8 cellular contexts compared by ENCODE assay signal in genomic region chr17:17663160-17664072, GRCh38. TPM values are rescaled to one million over a fixed set of nuclear protein-coding genes. Genes with fewer than 3 reads are reported as not detected.
A peak's percentile ranks its signal among the peaks of the same experiment; 100 is the strongest.
DNase-seq lines count a peak whose midpoint lies in the region; ATAC-seq, FAIRE-seq and TF ChIP-seq lines count a peak whose summit lies in the region.

No MANE protein-coding gene starts in this region.

- peaks cover 0 to 5% of the 10 kb centered on the region in 2 donors for H3K9me3 Mint-ChIP-seq in natural killer cell
- peaks cover 10% of the 10 kb centered on the region for H3K9me3 Mint-ChIP-seq in stimulated activated naive CD8-positive, alpha-beta T cell treated with anti-CD3 and anti-CD28 coated beads, Interleukin-15, Interleukin-2, amounts not matched to agents 100 ng/mL and 50 ng/mL, for 24 hours

- TF ChIP-seq CTCF in natural killer cell (IDR thresholded peaks at IDR 0.05) = no peak

- intact Hi-C loops in natural killer cell (cut with micrococcal nuclease) = loop anchor here (1.0 kb wide), 3 partner anchors 89 to 186 kb away; no protein-coding TSS in a partner anchor

- ATAC-seq in HG02610 (IDR thresholded peaks at IDR 0.05; ENCODE audit: unreplicated experiment) (peak; percentile 64), natural killer cell (peak; percentile 86 to 95 (median 89))

- FAIRE-seq in GM18507 (lab: Jason Lieb, UNC) = peak; percentile 96

- peak; percentile 81 for DNase-seq in GM18507 (ENCODE audit: extremely low spot score, insufficient read length, low read depth)
- DNase-seq in NCI-H2171 treated with DMSO at 0.1 percent for 48 hours (lab: John Stamatoyannopoulos, UW) = peak; percentile 77
- peak; percentile 67 to 73 for DNase-seq in activated CD4-positive, alpha-beta T cell treated with anti-CD3 and anti-CD28 coated beads, Interleukin-2, amount 50 U/mL, for 4 hours
- peak; percentile 89 for DNase-seq in ecto neural progenitor cell (ENCODE audit: low spot score)
- DNase-seq in natural killer cell = peak; percentile 89
- no peak for DNase-seq in mesenteric fat pad (ENCODE audit: low spot score)

- no peaks in the 10 kb centered on the region for H3K36me3 Mint-ChIP-seq in natural killer cell
- no peaks in the 10 kb centered on the region for H3K36me3 Mint-ChIP-seq in stimulated activated naive CD8-positive, alpha-beta T cell treated with anti-CD3 and anti-CD28 coated beads, Interleukin-15, Interleukin-2, amounts not matched to agents 100 ng/mL and 50 ng/mL, for 24 hours (ENCODE audit: low read depth)

- no peaks in the 10 kb centered on the region for H3K27me3 Mint-ChIP-seq in natural killer cell (ENCODE audit: low read depth in 2 of 2)
- H3K27me3 Mint-ChIP-seq in stimulated activated naive CD8-positive, alpha-beta T cell treated with anti-CD3 and anti-CD28 coated beads, Interleukin-15, Interleukin-2, amounts not matched to agents 100 ng/mL and 50 ng/mL, for 24 hours = no peaks in the 10 kb centered on the region

- H3K4me3 Mint-ChIP-seq in natural killer cell = peak overlapping the region; percentile 3
- H3K4me3 Mint-ChIP-seq in stimulated activated naive CD8-positive, alpha-beta T cell treated with anti-CD3 and anti-CD28 coated beads, Interleukin-15, Interleukin-2, amounts not matched to agents 100 ng/mL and 50 ng/mL, for 24 hours = peak overlapping the region; percentile 11

- peak overlapping the region; percentile 82 to 83 for H3K27ac Mint-ChIP-seq in natural killer cell
- peak overlapping the region; percentile 74 for H3K27ac Mint-ChIP-seq in stimulated activated naive CD8-positive, alpha-beta T cell treated with anti-CD3 and anti-CD28 coated beads, Interleukin-15, Interleukin-2, amounts not matched to agents 100 ng/mL and 50 ng/mL, for 24 hours

- H3K4me1 Mint-ChIP-seq in natural killer cell = peaks cover 16 to 18% of the 10 kb centered on the region in 2 donors
- peaks cover 19% of the 10 kb centered on the region for H3K4me1 Mint-ChIP-seq in stimulated activated naive CD8-positive, alpha-beta T cell treated with anti-CD3 and anti-CD28 coated beads, Interleukin-15, Interleukin-2, amounts not matched to agents 100 ng/mL and 50 ng/mL, for 24 hours (ENCODE audit: low read depth)

RNA-seq across cellular contexts. Expression of gene RAI1, which starts 17.8 kb away (rescaled TPM):
- total RNA-seq in natural killer cell (10 to 100 TPM; 39.8 to 55.0 (median 49.4) TPM), mesenteric fat pad (21.2 TPM)
